Comparison of ENCODE assay signal across 8 cellular contexts in genomic region chr10:79331709-79332108, GRCh38. TPM values are rescaled to one million over a fixed set of nuclear protein-coding genes. Genes with fewer than 3 reads are reported as not detected.
DNase-seq lines count a peak whose midpoint lies in the region; ATAC-seq and TF ChIP-seq lines count a peak whose summit lies in the region.
"Had no signal": no experiment of that assay in that cellular context is flagged by ENCODE, and none has a peak within 500 bp of the region (broad histone marks: within the 10 kb centered on the region; RNA-seq: fewer than 3 reads in every experiment).

No MANE protein-coding gene starts in this region.

- peaks cover 9% of the 10 kb centered on the region for H3K27me3 Mint-ChIP-seq in WTC11 (ENCODE audit: low read depth)
- H3K27me3 Mint-ChIP-seq: brain had no signal

- peaks cover 10% of the 10 kb centered on the region for H3K9me3 Mint-ChIP-seq in WTC11

- H3K4me2 ChIP-seq in mammary epithelial cell (ENCODE audit: insufficient read depth, low read depth, low read length) (peak overlapping the region; percentile 18), skeletal muscle satellite cell (ENCODE audit: low read length) (no peak overlapping the region)

- no peaks in the 10 kb centered on the region for H4K20me1 ChIP-seq in mammary epithelial cell (ENCODE audit: insufficient read depth, low read length)

- H3K27ac ChIP-seq in mammary epithelial cell (ENCODE audit: insufficient read depth, low read depth, low read length): peak overlapping the region; percentile 87

- DNase-seq in T-helper 9 cell (peak; percentile 52), mammary epithelial cell (peak; percentile 93), WTC11 (ENCODE audit: low spot score) (no peak), HAP-1 (ENCODE audit: low spot score in 2 of 2) (no peak)

- WGBS in mammary epithelial cell (ENCODE audit: low coverage, missing lambda C conversion rate): 34% methylated on average over 6 of the region's 6 CpGs

- peaks cover 39% of the 10 kb centered on the region for H3K4me1 ChIP-seq in mammary epithelial cell (ENCODE audit: insufficient read depth, low read length)
- H3K4me1 ChIP-seq in skeletal muscle satellite cell (ENCODE audit: control insufficient read depth, insufficient read depth, low read length): peaks cover 30% of the 10 kb centered on the region
- H3K4me1 ChIP-seq in HAP-1: no peaks in the 10 kb centered on the region

- TF ChIP-seq CTCF in mammary epithelial cell (conservative IDR thresholded peaks at IDR 0.05 in 1 of 2, IDR thresholded peaks at IDR 0.05 in 1 of 2; ENCODE audit: extremely low read depth in 1 of 2, insufficient read depth in 1 of 2, low read depth in 1 of 2, low read length in 2 of 2) (no peak), WTC11 (IDR thresholded peaks at IDR 0.05) (no peak)

- no peak overlapping the region for H3K27ac Mint-ChIP-seq in WTC11
- H3K27ac Mint-ChIP-seq: brain had no signal

- H3K4me3 ChIP-seq in mammary epithelial cell (replicated peaks in 1 of 3; ENCODE audit: insufficient read depth in 1 of 3, low read depth in 2 of 3, low read length in 3 of 3) (no peak overlapping the region), skeletal muscle satellite cell (ENCODE audit: low read length) (no peak overlapping the region), HAP-1 (no peak overlapping the region)

- H3K4me3 Mint-ChIP-seq in WTC11: no peak overlapping the region
- H3K4me3 Mint-ChIP-seq: brain had no signal

- no peaks in the 10 kb centered on the region for H3K36me3 ChIP-seq in mammary epithelial cell (ENCODE audit: insufficient read depth, low read length)
- no peaks in the 10 kb centered on the region for H3K36me3 ChIP-seq in skeletal muscle satellite cell (ENCODE audit: insufficient read depth, low read length)
- H3K36me3 ChIP-seq in HAP-1 (replicated peaks): no peaks in the 10 kb centered on the region

- no TSS peak for BruUV-seq in mammary epithelial cell (replicated peaks; lab: Mats Ljungman, UMichigan)

- CTCF ChIA-PET in mammary epithelial cell (lab: Charles Lee; ENCODE audit: low non-redundant PET): no interaction called here
- CTCF ChIA-PET in WTC11 (lab: Charles Lee): interaction anchor here (0.9 to 1.0 kb wide), 2 partner anchors 43 to 156 kb away, joined by 3 read pairs; no protein-coding TSS in a partner anchor

- H3K9ac ChIP-seq in mammary epithelial cell (ENCODE audit: insufficient read depth, low read length): peak overlapping the region; percentile 61
- peak overlapping the region; percentile 21 for H3K9ac ChIP-seq in skeletal muscle satellite cell (ENCODE audit: low read depth, low read length)

- intact Hi-C loops in mammary epithelial cell (cut with micrococcal nuclease): no loop called here

- in situ Hi-C loops in mammary epithelial cell (cut with MboI; ENCODE audit: low sequenced_read_pairs in 2 of 2): no loop called here
- in situ Hi-C loops in HAP-1 (cut with MboI; ENCODE audit: low sequenced_read_pairs): no loop called here

- H3K36me3 Mint-ChIP-seq in WTC11: peaks cover 4% of the 10 kb centered on the region; the same call in 1 of the 2 replicates
- H3K36me3 Mint-ChIP-seq: brain had no signal

- H3K27me3 ChIP-seq in mammary epithelial cell (ENCODE audit: insufficient read depth, low read length) (no peaks in the 10 kb centered on the region), skeletal muscle satellite cell (ENCODE audit: control insufficient read depth, insufficient read depth, low read length) (no peaks in the 10 kb centered on the region), HAP-1 (ENCODE audit: low read depth) (no peaks in the 10 kb centered on the region)

- H2AFZ ChIP-seq in mammary epithelial cell (ENCODE audit: low read depth, low read length): peak overlapping the region; percentile 14

- no peaks in the 10 kb centered on the region for H3K9me3 ChIP-seq in mammary epithelial cell (replicated peaks; ENCODE audit: insufficient read depth, low read length)
- H3K9me3 ChIP-seq in skeletal muscle satellite cell (replicated peaks; ENCODE audit: low read length): no peaks in the 10 kb centered on the region
- H3K9me3 ChIP-seq in HAP-1: no peaks in the 10 kb centered on the region

- POLR2A ChIA-PET in WTC11 (lab: Charles Lee): no interaction called here

- H3K4me1 Mint-ChIP-seq in WTC11: peaks cover 8% of the 10 kb centered on the region

- peak; percentile 78 for ATAC-seq in GM18907 (IDR thresholded peaks at IDR 0.05; ENCODE audit: unreplicated experiment)
- ATAC-seq in HG03095 (IDR thresholded peaks at IDR 0.05; ENCODE audit: unreplicated experiment): peak; percentile 83
- no peak for ATAC-seq in WTC11

- dilution Hi-C loops in mammary epithelial cell (cut with HindIII; ENCODE audit: low sequenced_read_pairs): no loop called here

- no peaks in the 10 kb centered on the region for H3K79me2 ChIP-seq in mammary epithelial cell (ENCODE audit: insufficient read depth, low read length)

TF ChIP-seq in WTC11, 78 proteins besides CTCF, POLR2A, EP300 and RAD21:
- TF ChIP-seq SOX15 (CRISPR knock-in tag; IDR thresholded peaks at IDR 0.05): no peak
- TF ChIP-seq ZBTB21 (CRISPR knock-in tag; IDR thresholded peaks at IDR 0.05; ENCODE audit: borderline replicate concordance): no peak
- TF ChIP-seq E2F4 (CRISPR knock-in tag; IDR thresholded peaks at IDR 0.05; ENCODE audit: borderline replicate concordance, low read depth): no peak
TF ChIP-seq in WTC11: peak in this region for 0.

RNA-seq across cellular contexts. Expression of gene PPIF, which starts 15.6 kb away (rescaled TPM):
- total RNA-seq in mammary epithelial cell (10 to 100 TPM; 32.0 to 78.1 TPM), WTC11 (2021) (80.9 to 91.4 TPM (median 89.9 TPM) in 3 replicates)
- 136 TPM for polyA plus RNA-seq in mammary epithelial cell
- polyA minus RNA-seq in mammary epithelial cell: 94.0 TPM
- total RNA-seq in skeletal muscle satellite cell (2012; rRNA removed): 56.0 and 66.0 TPM in 2 replicates

Comparison
In these comparisons a context has a peak if more than half of its experiments do, and no peak if none do; other contexts are left out.
1. DNase-seq: peak in T-helper 9 cell (single experiment) and mammary epithelial cell (single experiment); none in WTC11 (single experiment) and HAP-1 (0 of 2).